22 cellular contexts compared by ENCODE assay signal in the genomic region with DNA sequence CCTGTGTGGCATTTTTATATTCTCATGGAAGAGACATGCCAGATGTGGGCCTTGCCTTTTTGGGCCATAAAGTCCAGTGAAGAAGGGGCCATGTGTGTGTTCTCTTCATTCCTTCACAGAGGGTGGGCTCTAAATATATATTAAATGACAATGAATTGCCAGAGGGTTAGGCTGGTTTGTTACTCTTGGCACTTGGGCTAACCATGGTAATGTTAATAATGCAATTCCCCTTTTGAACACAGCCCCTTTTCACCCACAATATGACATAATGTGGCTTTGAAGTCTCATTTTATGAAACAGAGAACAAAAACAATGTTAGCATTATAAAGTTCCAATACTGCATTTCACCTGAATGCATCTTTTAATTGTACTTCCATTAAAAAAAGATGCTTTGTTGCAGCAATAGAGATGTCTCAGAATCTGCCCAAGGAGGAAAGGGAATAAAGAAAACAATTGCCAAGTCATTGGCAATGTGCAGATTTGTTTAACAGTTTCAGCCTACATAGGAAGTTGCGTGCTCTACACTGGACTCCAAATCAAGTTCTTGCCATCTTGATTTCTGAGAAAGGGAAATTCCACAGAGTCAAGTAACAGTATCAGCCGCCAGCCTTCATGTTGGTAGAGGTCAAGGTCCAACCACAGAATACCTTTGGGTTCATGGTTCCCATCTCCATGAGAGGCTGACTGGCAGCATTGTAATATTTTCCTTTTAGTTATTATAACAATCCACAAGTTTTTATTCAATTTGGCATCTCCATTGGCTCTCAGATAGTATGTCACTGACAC.
DNase-seq lines count a peak whose midpoint lies in the region; ATAC-seq, FAIRE-seq and TF ChIP-seq lines count a peak whose summit lies in the region.
"Had no signal": no experiment of that assay in that cellular context is flagged by ENCODE, and none has a peak within 500 bp of the region (broad histone marks: within the 10 kb centered on the region; RNA-seq: fewer than 3 reads in every experiment).

No MANE protein-coding gene starts in this region.

- H3K27me3 Mint-ChIP-seq in activated T-helper 17 cell treated with anti-CD3 and anti-CD28 coated beads, Interleukin-2, amount 50 U/mL, for 72 hours: peaks cover 5% of the 10 kb centered on the region
- H3K27me3 Mint-ChIP-seq: IgD-negative memory B cell had no signal

- H3K27ac ChIP-seq in SJCRH30 (no peak overlapping the region), GM12878 (ENCODE audit: control insufficient read depth, insufficient read depth) (no peak overlapping the region)
- H3K27ac ChIP-seq: BLaER1 treated with 17β-estradiol and CSF1 and Interleukin-3, amounts not matched to agents 10 nM and 100 nM; HL-60 had no signal

- H3K9me3 Mint-ChIP-seq in activated T-helper 17 cell treated with anti-CD3 and anti-CD28 coated beads, Interleukin-2, amount 50 U/mL, for 72 hours: no peaks in the 10 kb centered on the region
- H3K9me3 Mint-ChIP-seq: CD8-positive, alpha-beta T cell had no signal

- no peak overlapping the region for H3K27ac Mint-ChIP-seq in activated T-helper 17 cell treated with anti-CD3 and anti-CD28 coated beads, Interleukin-2, amount 50 U/mL, for 72 hours
- H3K27ac Mint-ChIP-seq: CD8-positive, alpha-beta T cell; IgD-negative memory B cell had no signal

- no TSS peak for BruUV-seq in GM12878 (replicated peaks; lab: Mats Ljungman, UMichigan)

- CTCF ChIA-PET in GM12878 (lab: Yijun Ruan, JAX): interaction anchor here (1.2 kb wide), 1 partner anchor 11 kb away, joined by 3 read pairs; no protein-coding TSS in a partner anchor

- H3K4me3 Mint-ChIP-seq in activated T-helper 17 cell treated with anti-CD3 and anti-CD28 coated beads, Interleukin-2, amount 50 U/mL, for 72 hours: no peak overlapping the region
- H3K4me3 Mint-ChIP-seq: CD8-positive, alpha-beta T cell; IgD-negative memory B cell had no signal

- ATAC-seq in GM12878 (peak; percentile 54), GM18868 (IDR thresholded peaks at IDR 0.05; ENCODE audit: unreplicated experiment) (no peak)
- ATAC-seq in activated T-helper 17 cell treated with anti-CD3 and anti-CD28 coated beads, Interleukin-2, amount 50 U/mL, for 72 hours (replicated peaks): no peak
- ATAC-seq: CD8-positive, alpha-beta T cell had no signal

- H4K20me1 ChIP-seq in GM12878 (ENCODE audit: control insufficient read depth, insufficient read depth): no peaks in the 10 kb centered on the region
- H4K20me1 ChIP-seq: BLaER1 treated with 17β-estradiol and CSF1 and Interleukin-3, amounts not matched to agents 10 nM and 100 nM had no signal

- no peak for TF ChIP-seq POLR2A in GM12878 (IDR thresholded peaks at IDR 0.05; ENCODE audit: low read depth, low read length)

- H3K4me1 Mint-ChIP-seq in activated T-helper 17 cell treated with anti-CD3 and anti-CD28 coated beads, Interleukin-2, amount 50 U/mL, for 72 hours: no peaks in the 10 kb centered on the region
- H3K4me1 Mint-ChIP-seq: IgD-negative memory B cell had no signal

- no peak for TF ChIP-seq RAD21 in GM12878 (IDR thresholded peaks at IDR 0.05; ENCODE audit: insufficient read depth, low read depth, low read length)

- H3K4me1 ChIP-seq in SJCRH30 (peaks cover 24% of the 10 kb centered on the region), GM12878 (ENCODE audit: control insufficient read depth, insufficient read depth, low read length) (no peaks in the 10 kb centered on the region)

- H3K4me3 ChIP-seq in SJCRH30: no peak overlapping the region
- no peak overlapping the region for H3K4me3 ChIP-seq in GM12878
- H3K4me3 ChIP-seq: BLaER1 treated with 17β-estradiol and CSF1 and Interleukin-3, amounts not matched to agents 10 nM and 100 nM had no signal

- DNase-seq in HTR-8/SVneo (ENCODE audit: insufficient read length, low spot score) (no peak), SJCRH30 (peak; percentile 57 to 79), GM12878 (ENCODE audit: low read depth, low spot score) (no peak), renal cortical epithelial cell (ENCODE audit: low read depth) (peak; percentile 26), dermis blood vessel endothelial cell (no peak), HCEC 1CT (no peak)
- DNase-seq: CD8-positive, alpha-beta T cell; H7; Kasumi-1; NCI-H1417; NCI-H187; NCI-H2107; NCI-H510A; NCI-H82; RPMI8226; SHP77 treated with DMSO at 0.1 percent for 48 hours had no signal

- H3K9ac ChIP-seq in GM12878 (ENCODE audit: control insufficient read depth, insufficient read depth, low read length): no peak overlapping the region
- H3K9ac ChIP-seq: BLaER1 treated with 17β-estradiol and CSF1 and Interleukin-3, amounts not matched to agents 10 nM and 100 nM had no signal

- POLR2A ChIA-PET in GM12878 (lab: Charles Lee): no interaction called here

- no peak for TF ChIP-seq CTCF in GM12878 (IDR thresholded peaks at IDR 0.05 in 2 of 3, conservative IDR thresholded peaks at IDR 0.05 in 1 of 3; ENCODE audit: control insufficient read depth in 2 of 3, extremely low read depth in 1 of 3, insufficient read depth in 1 of 3, low read depth in 3 of 3, low read length in 3 of 3)

- no peak overlapping the region for H3K4me2 ChIP-seq in GM12878 (ENCODE audit: control insufficient read depth, insufficient read depth)
- H3K4me2 ChIP-seq: BLaER1 treated with 17β-estradiol and CSF1 and Interleukin-3, amounts not matched to agents 10 nM and 100 nM had no signal

- no peak overlapping the region for H2AFZ ChIP-seq in GM12878 (ENCODE audit: control insufficient read depth, low read depth, low read length)

- no peaks in the 10 kb centered on the region for H3K36me3 Mint-ChIP-seq in activated T-helper 17 cell treated with anti-CD3 and anti-CD28 coated beads, Interleukin-2, amount 50 U/mL, for 72 hours (ENCODE audit: low read depth)
- H3K36me3 Mint-ChIP-seq: CD8-positive, alpha-beta T cell; IgD-negative memory B cell had no signal

- RAD21 ChIA-PET in GM12878 (lab: Charles Lee; ENCODE audit: unreplicated experiment): no interaction called here

- H3K36me3 ChIP-seq in SJCRH30 (no peaks in the 10 kb centered on the region), GM12878 (ENCODE audit: control insufficient read depth in 2 of 2, insufficient read depth in 2 of 2, low read length in 1 of 2) (no peaks in the 10 kb centered on the region)
- H3K36me3 ChIP-seq: BLaER1 treated with 17β-estradiol and CSF1 and Interleukin-3, amounts not matched to agents 10 nM and 100 nM had no signal

- WGBS in GM12878 (ENCODE audit: insufficient coverage, insufficient replicate concordance, low lambda C conversion rate, missing lambda C conversion rate): 44% methylated on average over 2 of the region's 2 CpGs

- H3K9me3 ChIP-seq in SJCRH30 (replicated peaks) (no peaks in the 10 kb centered on the region), GM12878 (replicated peaks; ENCODE audit: control insufficient read depth, insufficient read depth, low read length) (no peaks in the 10 kb centered on the region)
- H3K9me3 ChIP-seq: BLaER1 treated with 17β-estradiol and CSF1 and Interleukin-3, amounts not matched to agents 10 nM and 100 nM had no signal

- H3K79me2 ChIP-seq in GM12878 (ENCODE audit: control insufficient read depth, insufficient read depth, low read length): no peaks in the 10 kb centered on the region

- intact Hi-C loops in GM12878 (cut with micrococcal nuclease; ENCODE audit: unreplicated experiment): no loop called here

- SMC1A ChIA-PET in GM12878 (lab: Charles Lee; ENCODE audit: uncharacterized antibody, unreplicated experiment): interaction anchor here (1.2 kb wide), 1 partner anchor 347 kb away, joined by 4 read pairs; no protein-coding TSS in a partner anchor

- FAIRE-seq in HTR-8/SVneo (lab: Jason Lieb, UNC) (peak; percentile 13), GM12878 (lab: Jason Lieb, UNC) (no peak)
- FAIRE-seq: D721Med had no signal

- no peak for TF ChIP-seq EP300 in GM12878 (IDR thresholded peaks at IDR 0.05; ENCODE audit: borderline replicate concordance in 1 of 2, control insufficient read depth in 1 of 2, low read depth in 2 of 2, low read length in 2 of 2)

- in situ Hi-C loops in GM12878 (cut with MboI): no loop called here

- no peaks in the 10 kb centered on the region for H3K27me3 ChIP-seq in SJCRH30
- no peaks in the 10 kb centered on the region for H3K27me3 ChIP-seq in GM12878 (replicated peaks in 1 of 2; ENCODE audit: control insufficient read depth in 2 of 2, insufficient read depth in 2 of 2, low read length in 1 of 2)
- H3K27me3 ChIP-seq: BLaER1 treated with 17β-estradiol and CSF1 and Interleukin-3, amounts not matched to agents 10 nM and 100 nM had no signal

TF ChIP-seq in GM12878, 131 proteins besides CTCF, POLR2A, EP300 and RAD21:
- TF ChIP-seq SMARCA5 (IDR thresholded peaks at IDR 0.05): no peak
- 0 out of 2 replicates have a peak, but pooled peaks have one; percentile 12 for TF ChIP-seq NR2F1 (conservative IDR thresholded peaks at IDR 0.05)
TF ChIP-seq in GM12878: peak in this region for 1.

Comparison
In these comparisons a context has a peak if more than half of its experiments do, and no peak if none do; other contexts are left out.
1. DNase-seq: peak in SJCRH30 (2 of 2) and renal cortical epithelial cell (single experiment); none in HTR-8/SVneo (single experiment), GM12878 (single experiment), dermis blood vessel endothelial cell (single experiment) and HCEC 1CT (single experiment).